Comparison of ENCODE assay signal across 1 cellular context in the genomic region with DNA sequence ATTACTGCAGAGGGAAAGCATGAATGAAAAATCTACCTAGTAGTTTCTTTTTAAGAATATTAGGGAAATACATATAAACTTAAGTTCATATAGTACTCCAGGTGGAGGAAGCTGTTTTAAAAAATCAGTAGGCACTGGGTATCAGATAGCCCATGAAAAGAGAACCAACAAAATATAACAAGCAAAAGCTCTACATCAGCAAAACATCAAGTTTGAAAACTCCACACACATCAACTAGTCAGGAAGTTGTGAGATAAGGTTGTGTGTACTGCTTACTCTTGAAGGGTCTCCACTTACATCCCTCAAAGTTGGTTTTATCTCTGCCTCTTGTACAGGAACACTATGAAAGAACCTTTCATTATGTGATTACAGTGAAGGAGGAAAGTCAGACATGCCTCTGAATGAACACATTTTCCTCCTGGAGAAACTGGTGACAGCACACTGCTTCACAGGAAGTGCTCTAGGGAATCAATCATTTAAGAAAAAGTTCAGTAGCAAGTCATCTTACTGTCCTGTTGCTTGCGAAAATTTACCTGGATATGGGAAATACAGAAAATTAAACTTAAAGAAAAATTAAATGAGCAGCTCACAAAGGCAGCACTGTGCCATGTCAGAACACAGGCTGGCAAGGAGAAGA.
TF ChIP-seq lines count a peak whose summit lies in the region.

No MANE protein-coding gene starts in this region.

TF ChIP-seq in HepG2, 621 proteins besides CTCF, POLR2A, EP300 and RAD21:
- TF ChIP-seq XBP1 (CRISPR knock-in tag; IDR thresholded peaks at IDR 0.05) (no peak), JUND (CRISPR knock-in tag; IDR thresholded peaks at IDR 0.05) (no peak), NFRKB (IDR thresholded peaks at IDR 0.05) (no peak), MAFF (IDR thresholded peaks at IDR 0.05; ENCODE audit: low read depth, low read length) (peak; percentile 74), TBL1XR1 (IDR thresholded peaks at IDR 0.05; ENCODE audit: borderline replicate concordance, low read length, partially characterized antibody) (no peak), HOXA5 (CRISPR knock-in tag; IDR thresholded peaks at IDR 0.05) (no peak), BHLHE40 (IDR thresholded peaks at IDR 0.05; ENCODE audit: low read length) (no peak), TIGD3 (CRISPR knock-in tag; IDR thresholded peaks at IDR 0.05; ENCODE audit: borderline replicate concordance) (no peak), MAFK (conservative IDR thresholded peaks at IDR 0.05 in 1 of 2, IDR thresholded peaks at IDR 0.05 in 1 of 2; ENCODE audit: low read length in 2 of 2) (peak; percentile 66 to 81)
- TF ChIP-seq, protein P1, sequence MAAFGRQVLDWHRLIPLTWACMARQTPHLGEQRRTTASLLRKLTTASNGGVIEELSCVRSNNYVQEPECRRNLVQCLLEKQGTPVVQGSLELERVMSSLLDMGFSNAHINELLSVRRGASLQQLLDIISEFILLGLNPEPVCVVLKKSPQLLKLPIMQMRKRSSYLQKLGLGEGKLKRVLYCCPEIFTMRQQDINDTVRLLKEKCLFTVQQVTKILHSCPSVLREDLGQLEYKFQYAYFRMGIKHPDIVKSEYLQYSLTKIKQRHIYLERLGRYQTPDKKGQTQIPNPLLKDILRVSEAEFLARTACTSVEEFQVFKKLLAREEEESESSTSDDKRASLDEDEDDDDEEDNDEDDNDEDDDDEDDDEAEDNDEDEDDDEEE (CRISPR knock-in tag; IDR thresholded peaks at IDR 0.05): no peak
- TF ChIP-seq, protein P2, sequence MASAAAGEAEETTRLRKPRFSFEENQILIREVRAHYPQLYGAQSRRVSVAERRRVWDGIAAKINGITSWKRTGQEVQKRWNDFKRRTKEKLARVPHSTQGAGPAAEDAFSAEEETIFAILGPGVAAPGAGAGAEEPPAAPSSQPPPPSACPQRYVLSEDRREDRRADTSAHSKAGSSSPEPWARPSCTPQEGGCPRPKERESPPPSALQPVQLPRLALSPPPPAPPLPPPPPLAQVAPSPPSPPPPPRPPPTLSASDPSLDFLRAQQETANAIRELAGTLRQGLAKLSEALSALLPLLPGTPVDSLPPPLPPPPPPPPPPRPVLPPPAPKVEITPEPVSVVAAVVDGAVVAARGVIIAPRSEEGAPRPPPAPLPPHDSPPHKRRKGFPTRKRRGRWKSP (CRISPR knock-in tag; IDR thresholded peaks at IDR 0.05): no peak
